ENCODE assay signal across 25 cellular contexts in genomic region chr6:169604076-169604475, GRCh38.
"Had no signal": no experiment of that assay in that cellular context is flagged by ENCODE, and none has a peak within 500 bp of the region (broad histone marks: within the 10 kb centered on the region; RNA-seq: fewer than 3 reads in every experiment).

No MANE protein-coding gene starts in this region.

- H3K9me3 Mint-ChIP-seq: activated naive CD4-positive, alpha-beta T cell treated with anti-CD3 and anti-CD28 coated beads, Interleukin-2, amount 50 U/mL, for 72 hours; activated T-cell treated with anti-CD3 and anti-CD28 coated beads, Interleukin-2, amount 50 U/mL, for 4 hours; activated T-helper 2 cell treated with anti-CD3 and anti-CD28 coated beads, Interferon-gamma antibody, Interleukin-2, Interleukin-4, amounts not matched to agents 10 μg/mL and 5 μg/mL and 100 μg/mL, durations not matched to agents 14 hours and 24 hours and 36 hours; stimulated activated effector memory CD8-positive, alpha-beta T cell treated with anti-CD3 and anti-CD28 coated beads, Interleukin-12 subunit alpha, Interleukin-12 subunit beta, amount 100 ng/mL, for 72 hours; stimulated activated naive CD8-positive, alpha-beta T cell treated with anti-CD3 and anti-CD28 coated beads, Interleukin-15, Interleukin-2, amounts not matched to agents 100 ng/mL and 50 ng/mL, for 24 hours; type B pancreatic cell had no signal

- H3K27me3 Mint-ChIP-seq: activated B cell treated with CpG ODN at 0.5 μM for 24 hours; activated CD8-positive, alpha-beta T cell treated with anti-CD3 and anti-CD28 coated beads for 36 hours; naive B cell; progenitor cell of endocrine pancreas; stimulated activated naive CD8-positive, alpha-beta T cell treated with anti-CD3 and anti-CD28 coated beads, Interleukin-15, Interleukin-2, amounts not matched to agents 100 ng/mL and 50 ng/mL, for 24 hours; type B pancreatic cell had no signal

- H3K4me3 Mint-ChIP-seq: activated B cell treated with CpG ODN at 0.5 μM for 24 hours; activated CD8-positive, alpha-beta T cell treated with anti-CD3 and anti-CD28 coated beads for 36 hours; activated T-cell treated with anti-CD3 and anti-CD28 coated beads, Interleukin-2, amount 50 U/mL, for 4 hours; naive B cell; nephron progenitor cell; stimulated activated effector memory CD8-positive, alpha-beta T cell treated with anti-CD3 and anti-CD28 coated beads, Interleukin-12 subunit alpha, Interleukin-12 subunit beta, amount 100 ng/mL, for 72 hours; stimulated activated naive CD8-positive, alpha-beta T cell treated with anti-CD3 and anti-CD28 coated beads, Interleukin-15, Interleukin-2, amounts not matched to agents 100 ng/mL and 50 ng/mL, for 24 hours; type B pancreatic cell had no signal

- H3K4me1 Mint-ChIP-seq: nephron progenitor cell; stimulated activated effector memory CD8-positive, alpha-beta T cell treated with anti-CD3 and anti-CD28 coated beads, Interleukin-12 subunit alpha, Interleukin-12 subunit beta, amount 100 ng/mL, for 72 hours had no signal

- H3K36me3 Mint-ChIP-seq: stimulated activated effector memory CD8-positive, alpha-beta T cell treated with anti-CD3 and anti-CD28 coated beads, Interleukin-12 subunit alpha, Interleukin-12 subunit beta, amount 100 ng/mL, for 72 hours had no signal

- FAIRE-seq: colon had no signal

- DNase-seq: activated B cell treated with CpG ODN at 0.5 μM for 24 hours; activated CD4-positive, alpha-beta T cell treated with anti-CD3 and anti-CD28 coated beads, Interleukin-2, amount 50 U/mL, for 1 hour; activated CD8-positive, alpha-beta T cell treated with anti-CD3 and anti-CD28 coated beads for 36 hours; activated T-cell treated with anti-CD3 and anti-CD28 coated beads, Interleukin-2, amount 50 U/mL, for 4 hours; aorta; body of pancreas; effector CD8-positive, alpha-beta T cell; erythroblast; gastrocnemius medialis; islet precursor cell; left cardiac atrium; left ventricle myocardium superior; naive B cell; nephron progenitor cell; right lobe of liver; stimulated activated CD4-positive, alpha-beta T cell treated with anti-CD3 and anti-CD28 coated beads, Interleukin-4, amount 100 ng/mL, for 24 hours; T-helper 2 cell; uterus had no signal

- ATAC-seq: activated CD8-positive, alpha-beta T cell treated with anti-CD3 and anti-CD28 coated beads for 36 hours; activated naive CD4-positive, alpha-beta T cell treated with anti-CD3 and anti-CD28 coated beads, Interleukin-2, amount 50 U/mL, for 72 hours; activated T-cell treated with anti-CD3 and anti-CD28 coated beads, Interleukin-2, amount 50 U/mL, for 4 hours; body of pancreas; gastrocnemius medialis; left cardiac atrium; left ventricle myocardium superior; right lobe of liver; stimulated activated effector memory CD8-positive, alpha-beta T cell treated with anti-CD3 and anti-CD28 coated beads, Interleukin-12 subunit alpha, Interleukin-12 subunit beta, amount 100 ng/mL, for 72 hours had no signal

- H3K27ac Mint-ChIP-seq: activated B cell treated with CpG ODN at 0.5 μM for 24 hours; activated CD8-positive, alpha-beta T cell treated with anti-CD3 and anti-CD28 coated beads for 36 hours; activated naive CD4-positive, alpha-beta T cell treated with anti-CD3 and anti-CD28 coated beads, Interleukin-2, amount 50 U/mL, for 72 hours; activated T-helper 2 cell treated with anti-CD3 and anti-CD28 coated beads, Interferon-gamma antibody, Interleukin-2, Interleukin-4, amounts not matched to agents 10 μg/mL and 5 μg/mL and 100 μg/mL, durations not matched to agents 14 hours and 24 hours and 36 hours; nephron progenitor cell; progenitor cell of endocrine pancreas; stimulated activated effector memory CD8-positive, alpha-beta T cell treated with anti-CD3 and anti-CD28 coated beads, Interleukin-12 subunit alpha, Interleukin-12 subunit beta, amount 100 ng/mL, for 72 hours; stimulated activated naive CD8-positive, alpha-beta T cell treated with anti-CD3 and anti-CD28 coated beads, Interleukin-15, Interleukin-2, amounts not matched to agents 100 ng/mL and 50 ng/mL, for 24 hours; type B pancreatic cell had no signal
